ENCODE assay signal across 6 cellular contexts in genomic region chr2:191952515-191953270, GRCh38.
"Had no signal": no experiment of that assay in that cellular context is flagged by ENCODE, and none has a peak within 500 bp of the region (broad histone marks: within the 10 kb centered on the region; RNA-seq: fewer than 3 reads in every experiment).

No MANE protein-coding gene starts in this region.

- H3K4me2 ChIP-seq: GM23338, KMS-11 had no signal

- H3K9ac ChIP-seq: KMS-11 had no signal

- H3K27ac ChIP-seq: KMS-11 had no signal

- ATAC-seq: GM23338 had no signal

- DNase-seq: H9, HCEC 1CT, Karpas-422, KBM-7 had no signal

- H3K4me3 ChIP-seq: GM23338 had no signal

- H2AFZ ChIP-seq: GM23338 had no signal
